ENCODE assay signal across 8 cellular contexts in genomic region chr16:82263456-82264159, GRCh38.
DNase-seq lines count a peak whose midpoint lies in the region; ATAC-seq lines count a peak whose summit lies in the region.

No MANE protein-coding gene starts in this region.

- ATAC-seq in GM21526 (IDR thresholded peaks at IDR 0.05; ENCODE audit: low FRiP score, unreplicated experiment), result peak; percentile 58
- peak; percentile 76 for ATAC-seq in left colon
- ATAC-seq in HG02642 (IDR thresholded peaks at IDR 0.05; ENCODE audit: poor library complexity, unreplicated experiment), result no peak

- intact Hi-C loops in left colon (cut with DNase I, micrococcal nuclease), result loop anchor here in 1 of 2 donors (10.0 kb wide), 1 partner anchor 191 kb away; no protein-coding TSS in a partner anchor

- DNase-seq in COLO668 (lab: John Stamatoyannopoulos, UW; ENCODE audit: unreplicated experiment), result peak; percentile 66
- peak; percentile 69 for DNase-seq in NCI-H1092 (lab: John Stamatoyannopoulos, UW)
- peak; percentile 2 for DNase-seq in activated CD4-positive, CD25-positive, alpha-beta regulatory T cell treated with anti-CD3 and anti-CD28 coated beads, Interleukin-2, amount 50 U/mL, for 16 hours (ENCODE audit: low read depth, low spot score)
- peak; percentile 28 for DNase-seq in central memory CD4-positive, alpha-beta T cell
- DNase-seq in left colon, result peak; percentile 28 to 58
- peak; percentile 18 to 26 for DNase-seq in stimulated activated CD4-positive, alpha-beta T cell treated with anti-CD3 and anti-CD28 coated beads, Interleukin-4, amount 100 ng/mL, for 4 hours

Comparison
In these comparisons a context has a peak if more than half of its experiments do, and no peak if none do; other contexts are left out.
1. DNase-seq: peak in every context shown above with its lines; median percentile 69 in NCI-H1092; 66 in COLO668; 43 in left colon; 28 in central memory CD4-positive, alpha-beta T cell; 22 in stimulated activated CD4-positive, alpha-beta T cell treated with anti-CD3 and anti-CD28 coated beads, Interleukin-4, amount 100 ng/mL, for 4 hours; 2 in activated CD4-positive, CD25-positive, alpha-beta regulatory T cell treated with anti-CD3 and anti-CD28 coated beads, Interleukin-2, amount 50 U/mL, for 16 hours.